8 cellular contexts compared by ENCODE assay signal in the genomic region with DNA sequence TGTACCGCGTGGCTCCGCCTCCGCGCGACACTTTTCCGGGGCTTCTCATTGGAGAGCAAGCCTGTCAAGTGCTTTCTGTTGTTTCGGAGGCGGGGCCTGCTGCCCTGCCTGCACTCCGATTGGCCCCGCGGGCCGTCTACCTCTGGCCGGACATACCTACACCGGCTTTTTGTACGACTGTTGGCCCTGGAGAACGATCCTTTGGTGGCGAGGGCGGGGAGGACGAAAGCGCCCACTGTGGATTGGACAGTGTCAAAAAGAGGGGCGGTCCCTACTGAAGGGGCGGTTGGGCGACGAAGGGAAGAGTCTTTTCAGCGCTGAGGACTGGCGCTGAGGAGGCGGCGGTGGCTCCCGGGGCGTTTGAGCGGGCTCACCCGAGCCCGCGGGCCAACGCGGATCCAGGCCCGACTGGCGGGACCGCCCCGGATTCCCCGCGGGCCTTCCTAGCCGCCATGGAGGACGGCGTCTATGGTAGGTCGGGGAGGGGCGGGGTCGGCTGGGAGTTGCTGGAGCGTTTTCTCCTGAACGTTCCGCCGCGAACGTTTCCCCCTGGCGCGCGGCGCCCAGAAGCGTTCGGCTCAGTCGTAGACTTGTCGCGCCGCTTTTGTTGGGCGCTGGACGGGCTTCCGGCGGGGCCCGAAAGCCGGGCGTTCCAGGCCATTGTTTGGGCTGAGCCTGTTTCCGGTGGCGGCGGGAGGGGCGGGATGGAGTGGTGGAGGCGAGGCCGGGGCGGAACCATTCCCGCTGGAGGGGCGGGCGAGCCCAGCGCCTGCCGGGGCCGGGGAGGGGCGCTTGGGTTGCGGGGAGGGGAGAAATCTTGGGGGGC. TPM values are rescaled to one million over a fixed set of nuclear protein-coding genes. Genes with fewer than 3 reads are reported as not detected.
DNase-seq lines count a peak whose midpoint lies in the region; ATAC-seq and TF ChIP-seq lines count a peak whose summit lies in the region.

A gene with protein sequence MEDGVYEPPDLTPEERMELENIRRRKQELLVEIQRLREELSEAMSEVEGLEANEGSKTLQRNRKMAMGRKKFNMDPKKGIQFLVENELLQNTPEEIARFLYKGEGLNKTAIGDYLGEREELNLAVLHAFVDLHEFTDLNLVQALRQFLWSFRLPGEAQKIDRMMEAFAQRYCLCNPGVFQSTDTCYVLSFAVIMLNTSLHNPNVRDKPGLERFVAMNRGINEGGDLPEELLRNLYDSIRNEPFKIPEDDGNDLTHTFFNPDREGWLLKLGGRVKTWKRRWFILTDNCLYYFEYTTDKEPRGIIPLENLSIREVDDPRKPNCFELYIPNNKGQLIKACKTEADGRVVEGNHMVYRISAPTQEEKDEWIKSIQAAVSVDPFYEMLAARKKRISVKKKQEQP (plus strand): TSS at position 314 of the 826 bp plus-strand sequence. CDS start 139 bp downstream, at position 453.

- H3K36me3 ChIP-seq in BLaER1, result peaks cover 42% of the 10 kb centered on the region
- peaks cover 0 to 41% of the 10 kb centered on the region in 2 donors for H3K36me3 ChIP-seq in left lung

- peak; percentile 93 for ATAC-seq in GM19395 (IDR thresholded peaks at IDR 0.05; ENCODE audit: unreplicated experiment)
- ATAC-seq in HG03558 (IDR thresholded peaks at IDR 0.05; ENCODE audit: extremely low read depth, unreplicated experiment), result peak; percentile 80
- peak; percentile 96 for ATAC-seq in left lung

- H4K20me1 ChIP-seq in BLaER1, result peaks cover 48% of the 10 kb centered on the region

- H3K4me2 ChIP-seq in BLaER1, result peak within 1 kb of the TSS; percentile 95

- peak within 1 kb of the TSS; percentile 94 for H3K9ac ChIP-seq in BLaER1

- peak; percentile 100 for DNase-seq in NCI-H748 (lab: John Stamatoyannopoulos, UW; ENCODE audit: unreplicated experiment)
- DNase-seq in activated CD4-positive, alpha-beta T cell treated with anti-CD3 and anti-CD28 coated beads, Interleukin-2, amount 50 U/mL, for 24 hours (ENCODE audit: low read depth in 1 of 2, low spot score in 1 of 2), result peak; percentile 97 to 99
- DNase-seq in dedifferentiated amniotic fluid mesenchymal stem cell (ENCODE audit: extremely low spot score), result peak; percentile 100
- peak; percentile 98 to 100 for DNase-seq in left lung
- DNase-seq in stimulated activated CD4-positive, alpha-beta T cell treated with anti-CD3 and anti-CD28 coated beads, Interleukin-4, amount 100 ng/mL, for 1 hour, result peak; percentile 98

- H3K4me3 ChIP-seq in BLaER1 (peak within 1 kb of the TSS; percentile 85), left lung (peak within 1 kb of the TSS; percentile 94 to 100)

- H3K27me3 ChIP-seq in BLaER1, result no peaks in the 10 kb centered on the region
- no peaks in the 10 kb centered on the region for H3K27me3 ChIP-seq in left lung

- intact Hi-C loops in left lung (cut with DNase I), result no loop called here

- H3K27ac ChIP-seq in BLaER1 (peak within 1 kb of the TSS; percentile 94), left lung (peak within 1 kb of the TSS; percentile 95 to 96)

- H3K9me3 ChIP-seq in BLaER1 (no peaks in the 10 kb centered on the region), left lung (no peaks in the 10 kb centered on the region)

- no peak for TF ChIP-seq CTCF in left lung (IDR thresholded peaks at IDR 0.05)

- peaks cover 18% of the 10 kb centered on the region for H3K4me1 ChIP-seq in BLaER1
- H3K4me1 ChIP-seq in left lung, result peaks cover 13 to 19% of the 10 kb centered on the region in 2 donors

RNA-seq across cellular contexts. Expression of the gene that starts here (rescaled TPM):
- total RNA-seq in left lung, result 10 to 100 TPM; 49.8 to 65.9 TPM

Comparison
In these comparisons a context has a peak if more than half of its experiments do, and no peak if none do; other contexts are left out.
1. Peak in every context shown above with its lines: DNase-seq, ATAC-seq, H3K4me3 ChIP-seq and H3K27ac ChIP-seq.